ENCODE assay signal across 8 cellular contexts in genomic region chr16:2537451-2538379, GRCh38. TPM values are rescaled to one million over a fixed set of nuclear protein-coding genes. Genes with fewer than 3 reads are reported as not detected.
DNase-seq lines count a peak whose midpoint lies in the region; ATAC-seq, FAIRE-seq and TF ChIP-seq lines count a peak whose summit lies in the region.

PDPK1 (plus strand) TSS chr16:2538021; CDS start chr16:2538113, 92 bp downstream.

- H3K36me3 ChIP-seq in OCI-LY3 (replicated peaks; ENCODE audit: low read depth, low read length): no peaks in the 10 kb centered on the region

- peaks cover 30% of the 10 kb centered on the region for H3K79me2 ChIP-seq in OCI-LY3 (ENCODE audit: low read length)

- H3K9ac ChIP-seq in OCI-LY3 (ENCODE audit: low read length): peak within 1 kb of the TSS; percentile 62

- no peaks in the 10 kb centered on the region for H3K9me3 ChIP-seq in OCI-LY3 (ENCODE audit: insufficient read depth, low read length)

- no peak for FAIRE-seq in D721Med (lab: Jason Lieb, UNC)

- H3K4me3 ChIP-seq in OCI-LY3 (ENCODE audit: low read length): peak within 1 kb of the TSS; percentile 91
- H3K4me3 ChIP-seq in epithelial cell of esophagus (ENCODE audit: low read length): peak within 1 kb of the TSS; percentile 65

- peak; percentile 80 for ATAC-seq in GM21528 (IDR thresholded peaks at IDR 0.05; ENCODE audit: low FRiP score, unreplicated experiment)

- H3K4me1 ChIP-seq in OCI-LY3 (ENCODE audit: low read length): peaks cover 30% of the 10 kb centered on the region

- no peak for TF ChIP-seq CTCF in D721Med (IDR thresholded peaks at IDR 0.05; ENCODE audit: insufficient read depth, missing control alignments)
- TF ChIP-seq CTCF in OCI-LY3 (IDR thresholded peaks at IDR 0.05; ENCODE audit: low read depth, low read length): no peak
- TF ChIP-seq CTCF in epithelial cell of esophagus (IDR thresholded peaks at IDR 0.05; ENCODE audit: insufficient read depth, low read depth, low read length, missing control alignments): no peak

- H2AFZ ChIP-seq in OCI-LY3 (ENCODE audit: low read depth, low read length): no peak within 1 kb of the TSS; the same call in 1 of the 2 replicates

- H3K27ac ChIP-seq in OCI-LY3 (ENCODE audit: low read length): 0 out of 2 replicates have a peak within 1 kb of the TSS, but pooled peaks have one; percentile 6

- H4K20me1 ChIP-seq in OCI-LY3 (ENCODE audit: insufficient read depth, low read length): peaks cover 19% of the 10 kb centered on the region

- DNase-seq in D721Med (ENCODE audit: insufficient read length, low spot score) (peak; percentile 87), HuH-7.5 (ENCODE audit: low spot score) (peak; percentile 79), activated T-cell treated with anti-CD3 and anti-CD28 coated beads for 24 hours (ENCODE audit: low read depth) (peak; percentile 93), epithelial cell of esophagus (ENCODE audit: low read depth) (peak; percentile 97), mucosa of gallbladder (ENCODE audit: low spot score) (peak; percentile 95)
- DNase-seq in stimulated activated CD8-positive, alpha-beta memory T cell treated with anti-CD3 and anti-CD28 coated beads, Interleukin-4, amount 100 ng/mL, for 24 hours (ENCODE audit: low read depth): peak; percentile 88

- peak within 1 kb of the TSS; percentile 79 for H3K4me2 ChIP-seq in OCI-LY3 (ENCODE audit: low read length)

- no peaks in the 10 kb centered on the region for H3K27me3 ChIP-seq in OCI-LY3 (ENCODE audit: low read depth, low read length)

RNA-seq across cellular contexts. Expression of gene PDPK1, which starts in this region (rescaled TPM):
- total RNA-seq in mucosa of gallbladder: 72.0 TPM

Comparison
In these comparisons a context has a peak if more than half of its experiments do, and no peak if none do; other contexts are left out.
1. Peak in every context shown above with its lines: DNase-seq, ATAC-seq, H3K4me3 ChIP-seq and H3K27ac ChIP-seq.